ENCODE assay signal across 26 cellular contexts in the genomic region with DNA sequence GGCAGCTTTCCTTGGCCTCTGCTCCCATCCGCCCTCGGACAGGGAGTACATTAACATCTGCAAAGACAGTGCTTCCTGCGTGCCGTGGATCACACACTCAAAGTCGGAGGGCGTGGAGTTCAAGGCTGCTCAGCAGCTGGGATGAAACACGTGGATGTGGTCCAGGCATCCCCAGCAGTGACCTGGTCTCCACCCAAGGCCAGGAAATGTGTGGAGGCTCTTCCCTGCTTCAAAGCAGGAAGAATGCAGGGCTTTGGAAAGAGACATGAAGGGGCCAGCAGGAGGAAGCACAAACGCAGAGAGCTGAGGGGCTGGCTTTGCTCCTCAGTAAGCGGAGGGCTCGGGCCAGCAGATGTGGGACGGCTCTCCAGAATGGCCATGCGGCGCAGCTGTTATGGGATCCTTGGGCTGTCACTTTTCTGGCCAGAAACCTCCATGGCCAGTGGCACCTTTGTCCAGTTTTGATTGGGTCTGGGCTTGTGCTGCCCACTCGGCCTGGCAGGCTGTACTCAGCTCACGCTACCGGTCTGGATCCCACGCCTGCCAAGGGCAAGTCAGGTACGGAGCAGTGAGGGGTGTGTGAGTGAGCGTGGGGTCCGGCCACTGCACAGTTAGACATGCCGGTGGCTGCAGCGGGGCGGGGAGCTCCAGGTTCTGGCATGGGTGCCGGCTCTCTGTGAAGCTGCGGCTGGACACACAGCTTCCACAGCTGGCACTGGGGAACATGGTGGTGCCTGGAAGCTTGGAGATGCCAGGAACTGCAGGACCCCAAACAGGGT.
DNase-seq lines count a peak whose midpoint lies in the region; ATAC-seq, FAIRE-seq and TF ChIP-seq lines count a peak whose summit lies in the region.
"Had no signal": no experiment of that assay in that cellular context is flagged by ENCODE, and none has a peak within 500 bp of the region (broad histone marks: within the 10 kb centered on the region; RNA-seq: fewer than 3 reads in every experiment).

No MANE protein-coding gene starts in this region.

- DNase-seq in ELF-1 (ENCODE audit: low read depth, low spot score), result peak; percentile 23
- DNase-seq in RWPE2 (ENCODE audit: low spot score), result peak; percentile 51
- DNase-seq in fibroblast of villous mesenchyme (ENCODE audit: low read depth), result peak; percentile 5
- peak in 4 of 6 donors; percentile 46 to 69 (median 58) for DNase-seq in pancreas
- DNase-seq in NCI-H526 (lab: John Stamatoyannopoulos, UW), result no peak
- DNase-seq in activated naive CD8-positive, alpha-beta T cell treated with anti-CD3 and anti-CD28 coated beads for 36 hours, result no peak
- DNase-seq in activated CD4-positive, alpha-beta T cell treated with anti-CD3 and anti-CD28 coated beads, Interleukin-2, amount 50 U/mL, for 1 hour, result no peak
- no peak for DNase-seq in NK-92 (lab: John Stamatoyannopoulos, UW; ENCODE audit: unreplicated experiment)
- DNase-seq: activated B cell treated with CpG ODN at 0.5 μM for 24 hours; brain microvascular endothelial cell; esophagus squamous epithelium; heart right ventricle; mesenchymal stem cell; NCI-H187 treated with DMSO at 0.1 percent for 48 hours; NCI-H345; stimulated activated CD4-positive, alpha-beta T cell treated with anti-CD3 and anti-CD28 coated beads, Interleukin-4, amount 100 ng/mL, for 4 hours had no signal

- H3K9me3 Mint-ChIP-seq in activated naive CD8-positive, alpha-beta T cell treated with anti-CD3 and anti-CD28 coated beads for 36 hours, result no peaks in the 10 kb centered on the region
- H3K9me3 Mint-ChIP-seq: activated B cell treated with CpG ODN at 0.5 μM for 24 hours; activated naive CD4-positive, alpha-beta T cell treated with anti-CD3 and anti-CD28 coated beads, Interleukin-2, amount 50 U/mL, for 72 hours; IgD-negative memory B cell; neural progenitor cell; T-cell had no signal

- no peaks in the 10 kb centered on the region for H3K36me3 Mint-ChIP-seq in activated naive CD8-positive, alpha-beta T cell treated with anti-CD3 and anti-CD28 coated beads for 36 hours
- H3K36me3 Mint-ChIP-seq: activated naive CD4-positive, alpha-beta T cell treated with anti-CD3 and anti-CD28 coated beads, Interleukin-2, amount 50 U/mL, for 72 hours; IgD-negative memory B cell; neural progenitor cell; T-cell had no signal

- ATAC-seq in RWPE2 (ENCODE audit: low read depth) (no peak), pancreas (peak; percentile 23 to 46 (median 27))
- ATAC-seq: activated naive CD4-positive, alpha-beta T cell treated with anti-CD3 and anti-CD28 coated beads, Interleukin-2, amount 50 U/mL, for 72 hours; GM12878; sciatic nerve; T-cell had no signal

- H3K36me3 ChIP-seq in RWPE2 (ENCODE audit: low read depth) (no peaks in the 10 kb centered on the region), pancreas (no peaks in the 10 kb centered on the region)
- H3K36me3 ChIP-seq: brain microvascular endothelial cell, esophagus squamous epithelium, heart right ventricle, neural progenitor cell, thoracic aorta had no signal

- H3K4me3 Mint-ChIP-seq in activated naive CD8-positive, alpha-beta T cell treated with anti-CD3 and anti-CD28 coated beads for 36 hours, result no peak overlapping the region
- H3K4me3 Mint-ChIP-seq: activated B cell treated with CpG ODN at 0.5 μM for 24 hours, B cell, IgD-negative memory B cell, neural progenitor cell, T-cell had no signal

- H3K27me3 ChIP-seq in RWPE2 (ENCODE audit: insufficient read depth, poor library complexity, severe bottlenecking), result no peaks in the 10 kb centered on the region
- H3K27me3 ChIP-seq in pancreas, result no peaks in the 10 kb centered on the region
- H3K27me3 ChIP-seq: brain microvascular endothelial cell, dorsolateral prefrontal cortex, neural progenitor cell had no signal

- H3K9me3 ChIP-seq in RWPE2 (ENCODE audit: severe bottlenecking), result no peaks in the 10 kb centered on the region
- no peaks in the 10 kb centered on the region for H3K9me3 ChIP-seq in pancreas
- H3K9me3 ChIP-seq: esophagus squamous epithelium, heart right ventricle, thoracic aorta had no signal

- FAIRE-seq in pancreas (lab: Jason Lieb, UNC), result no peak
- FAIRE-seq: GM12878, islet of Langerhans had no signal

- H3K4me1 Mint-ChIP-seq in activated naive CD8-positive, alpha-beta T cell treated with anti-CD3 and anti-CD28 coated beads for 36 hours, result no peaks in the 10 kb centered on the region
- H3K4me1 Mint-ChIP-seq: activated B cell treated with CpG ODN at 0.5 μM for 24 hours, B cell, neural progenitor cell, T-cell had no signal

- H3K27me3 Mint-ChIP-seq in activated naive CD8-positive, alpha-beta T cell treated with anti-CD3 and anti-CD28 coated beads for 36 hours, result no peaks in the 10 kb centered on the region
- H3K27me3 Mint-ChIP-seq: activated B cell treated with CpG ODN at 0.5 μM for 24 hours, B cell, IgD-negative memory B cell had no signal

- intact Hi-C loops in pancreas (cut with DNase I), result no loop called here

- H3K4me1 ChIP-seq in RWPE2 (ENCODE audit: insufficient read depth, poor library complexity, severe bottlenecking) (no peaks in the 10 kb centered on the region), pancreas (peaks cover 0 to 8% (median 3%) of the 10 kb centered on the region in 3 donors)
- H3K4me1 ChIP-seq: neural progenitor cell had no signal

- TF ChIP-seq CTCF in RWPE2 (IDR thresholded peaks at IDR 0.05; ENCODE audit: poor library complexity, severe bottlenecking) (no peak), fibroblast of villous mesenchyme (IDR thresholded peaks at IDR 0.05; ENCODE audit: insufficient read depth, low read depth, low read length) (no peak), pancreas (IDR thresholded peaks at IDR 0.05) (no peak)

- H3K27ac ChIP-seq in RWPE2 (ENCODE audit: poor library complexity, severe bottlenecking) (no peak overlapping the region), pancreas (no peak overlapping the region)
- H3K27ac ChIP-seq: brain microvascular endothelial cell, dorsolateral prefrontal cortex, esophagus squamous epithelium, heart right ventricle, neural progenitor cell, thoracic aorta had no signal

- H3K27ac Mint-ChIP-seq in activated naive CD8-positive, alpha-beta T cell treated with anti-CD3 and anti-CD28 coated beads for 36 hours, result no peak overlapping the region
- H3K27ac Mint-ChIP-seq: activated B cell treated with CpG ODN at 0.5 μM for 24 hours, B cell, neural progenitor cell, T-cell had no signal

- WGBS in pancreas, 2 donors, result 20 to 31% methylated on average over 25 of the region's 25 CpGs

- H3K4me3 ChIP-seq in RWPE2 (ENCODE audit: severe bottlenecking) (no peak overlapping the region), fibroblast of villous mesenchyme (ENCODE audit: low read depth, low read length) (no peak overlapping the region), pancreas (peak overlapping the region in 1 of 4 donors; percentile 4)
- H3K4me3 ChIP-seq: dorsolateral prefrontal cortex, esophagus squamous epithelium, GM12878, heart right ventricle, neural progenitor cell, thoracic aorta had no signal

Comparison
In these comparisons a context has a peak if more than half of its experiments do, and no peak if none do; other contexts are left out.
1. DNase-seq: peak in ELF-1 (single experiment), RWPE2 (single experiment), fibroblast of villous mesenchyme (single experiment) and pancreas (4 of 6); none in NCI-H526 (0 of 2), activated naive CD8-positive, alpha-beta T cell treated with anti-CD3 and anti-CD28 coated beads for 36 hours (single experiment), activated CD4-positive, alpha-beta T cell treated with anti-CD3 and anti-CD28 coated beads, Interleukin-2, amount 50 U/mL, for 1 hour (single experiment) and NK-92 (single experiment).